In the genomic region with DNA sequence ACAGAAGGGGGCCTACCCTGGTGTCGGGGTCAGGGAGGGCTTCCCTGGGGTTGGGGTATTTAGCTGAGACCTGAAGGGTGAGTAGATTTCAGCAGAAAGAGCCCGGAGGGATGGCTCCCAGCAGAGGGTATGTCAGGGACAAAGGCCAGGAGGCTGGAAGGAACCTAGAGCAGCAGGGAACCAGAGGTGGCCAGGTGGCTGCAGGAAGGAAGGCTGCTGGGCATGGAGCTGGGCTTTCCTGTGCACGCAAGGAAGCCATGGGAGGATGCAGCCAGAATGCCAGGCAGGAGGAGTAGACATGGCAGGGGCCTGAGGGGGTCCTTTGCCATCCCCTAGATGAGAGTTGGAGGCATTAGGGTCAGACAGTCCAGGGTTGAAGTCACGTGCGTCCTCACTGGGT, we compare ENCODE assay signal across 26 cellular contexts.
"Had no signal": no experiment of that assay in that cellular context is flagged by ENCODE, and none has a peak within 500 bp of the region (broad histone marks: within the 10 kb centered on the region; RNA-seq: fewer than 3 reads in every experiment).

No MANE protein-coding gene starts in this region.

- H3K4me3 ChIP-seq: left lung, mucosa of descending colon, pancreas, prostate gland, skin epidermis, suprapubic skin, thoracic aorta, tibial artery, upper lobe of right lung had no signal

- H3K4me1 ChIP-seq: prostate gland had no signal

- H3K9me3 ChIP-seq: left lung, mucosa of descending colon, pancreas, prostate gland, suprapubic skin, thoracic aorta, tibial artery, upper lobe of right lung had no signal

- H3K36me3 ChIP-seq: pancreas, prostate gland had no signal

- DNase-seq: hypothalamus; immature natural killer cell; kidney; left colon; midbrain; mucosa of descending colon; naive thymus-derived CD4-positive, alpha-beta T cell; pancreas; posterior cingulate gyrus; retina; right cardiac atrium; stimulated activated CD4-positive, alpha-beta T cell treated with anti-CD3 and anti-CD28 coated beads, Interleukin-12 subunit alpha, Interleukin-12 subunit beta, amount 100 ng/mL, for 4 hours; stimulated activated CD4-positive, alpha-beta T cell treated with anti-CD3 and anti-CD28 coated beads, Interleukin-15, amount 100 ng/mL, for 24 hours; stimulated activated CD4-positive, alpha-beta T cell treated with anti-CD3 and anti-CD28 coated beads, Interleukin-2, amount 100 ng/mL, for 24 hours; stimulated activated CD4-positive, alpha-beta T cell treated with anti-CD3 and anti-CD28 coated beads, Interleukin-4, amount 100 ng/mL, for 1 hour; stimulated activated naive CD4-positive, alpha-beta T cell; tibial artery; trophoblast cell; upper lobe of right lung had no signal

- H3K27me3 ChIP-seq: left lung, pancreas, suprapubic skin, tibial artery, upper lobe of right lung had no signal

- ATAC-seq: left colon; left lung; mucosa of descending colon; naive thymus-derived CD4-positive, alpha-beta T cell; natural killer cell treated with Interleukin-12 subunit alpha and Interleukin-12 subunit beta and Interleukin-15 and Interleukin-18, amount 100 ng/mL, for 72 hours; pancreas; right cardiac atrium; sciatic nerve; upper lobe of right lung had no signal

- H3K27ac ChIP-seq: left lung, pancreas, prostate gland, skin epidermis, suprapubic skin, upper lobe of right lung had no signal
